ENCODE assay signal across 28 cellular contexts in genomic region chr6:13117561-13117960, GRCh38.
"Had no signal": no experiment of that assay in that cellular context is flagged by ENCODE, and none has a peak within 500 bp of the region (broad histone marks: within the 10 kb centered on the region; RNA-seq: fewer than 3 reads in every experiment).

No MANE protein-coding gene starts in this region.

- H3K4me1 ChIP-seq: psoas muscle, uterus had no signal

- H3K27me3 ChIP-seq: esophagus squamous epithelium, heart right ventricle, left lung, ovary, sigmoid colon, stomach, tibial artery, upper lobe of left lung, uterus had no signal

- DNase-seq: cortex of kidney; effector memory CD8-positive, alpha-beta T cell; erythroblast; esophagus squamous epithelium; foreskin melanocyte; glutamatergic neuron; heart right ventricle; hippocampal formation; left cardiac atrium; left lung; mesenchymal stem cell; mucosa of descending colon; naive B cell; nucleus accumbens; ovary; posterior cingulate gyrus; psoas muscle; right cardiac atrium; sigmoid colon; stimulated activated CD4-positive, alpha-beta T cell treated with anti-CD3 and anti-CD28 coated beads, Interleukin-2, amount 100 ng/mL, for 24 hours; stimulated activated CD4-positive, alpha-beta T cell treated with anti-CD3 and anti-CD28 coated beads, Interleukin-4, amount 100 ng/mL, for 24 hours; stimulated activated naive CD4-positive, alpha-beta T cell treated with Interleukin-2 at 50 U/mL for 16 hours; stomach; tibial artery; upper lobe of left lung; uterus had no signal

- ATAC-seq: effector memory CD8-positive, alpha-beta T cell; heart right ventricle; left cardiac atrium; left lung; mucosa of descending colon; natural killer cell treated with Interleukin-12 subunit alpha and Interleukin-12 subunit beta and Interleukin-15 and Interleukin-18, amount 100 ng/mL, for 72 hours; psoas muscle; right cardiac atrium; stimulated activated effector memory CD8-positive, alpha-beta T cell treated with anti-CD3 and anti-CD28 coated beads, Interleukin-12 subunit alpha, Interleukin-12 subunit beta, amount 100 ng/mL, for 72 hours had no signal

- H3K27ac ChIP-seq: esophagus squamous epithelium, heart right ventricle, left lung, ovary, psoas muscle, sigmoid colon, stomach, tibial artery, upper lobe of left lung, uterus had no signal

- H3K36me3 ChIP-seq: esophagus squamous epithelium, heart right ventricle, left lung, ovary, sigmoid colon, stomach, tibial artery, upper lobe of left lung, uterus had no signal

- H3K9me3 ChIP-seq: esophagus squamous epithelium, heart right ventricle, left lung, mucosa of descending colon, ovary, psoas muscle, sigmoid colon, stomach, tibial artery, upper lobe of left lung, uterus had no signal

- H3K4me3 ChIP-seq: esophagus squamous epithelium, heart right ventricle, left lung, mucosa of descending colon, ovary, psoas muscle, sigmoid colon, stomach, tibial artery, upper lobe of left lung, uterus had no signal
